13 cellular contexts compared by ENCODE assay signal in the genomic region with DNA sequence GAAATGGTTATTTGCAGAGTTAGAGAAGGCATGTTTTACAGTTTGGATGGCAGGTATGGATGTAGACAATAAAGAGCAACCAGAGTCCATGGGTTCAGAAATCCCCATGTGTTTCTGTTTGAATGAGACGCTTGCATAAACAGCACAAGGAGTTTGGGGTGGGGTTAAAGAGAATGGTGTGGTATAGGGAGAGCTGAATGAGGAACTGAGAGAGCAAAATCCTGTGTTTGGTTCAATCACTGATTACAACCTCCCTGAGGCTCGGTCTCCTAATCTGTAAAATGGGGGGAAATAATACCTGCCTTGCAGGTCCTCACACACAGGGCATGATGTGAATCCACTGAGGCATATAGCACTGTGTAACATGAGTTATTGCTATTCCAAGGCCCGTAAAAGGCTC. TPM values are rescaled to one million over a fixed set of nuclear protein-coding genes. Genes with fewer than 3 reads are reported as not detected.
DNase-seq lines count a peak whose midpoint lies in the region; ATAC-seq and TF ChIP-seq lines count a peak whose summit lies in the region.
"Had no signal": no experiment of that assay in that cellular context is flagged by ENCODE, and none has a peak within 500 bp of the region (broad histone marks: within the 10 kb centered on the region; RNA-seq: fewer than 3 reads in every experiment).

No MANE protein-coding gene starts in this region.

- DNase-seq in mucosa of descending colon (no peak), NAMALWA (ENCODE audit: low spot score) (no peak), activated T-cell treated with anti-CD3 and anti-CD28 coated beads for 4 hours (no peak), glomerular visceral epithelial cell (ENCODE audit: extremely low spot score) (no peak)
- DNase-seq: cerebellar nuclear complex; DMS153; hippocampal formation; natural killer cell; stimulated activated CD4-positive, alpha-beta T cell treated with anti-CD3 and anti-CD28 coated beads, Interleukin-2, amount 100 ng/mL, for 24 hours had no signal

- ATAC-seq in GM18870 (IDR thresholded peaks at IDR 0.05; ENCODE audit: unreplicated experiment) (peak; percentile 92), GM21717 (IDR thresholded peaks at IDR 0.05; ENCODE audit: unreplicated experiment) (peak; percentile 97), HG03342 (IDR thresholded peaks at IDR 0.05; ENCODE audit: unreplicated experiment) (peak; percentile 92), mucosa of descending colon (peak; percentile 24), esophagus mucosa (no peak)
- ATAC-seq: natural killer cell had no signal

- TF ChIP-seq CTCF in mucosa of descending colon (IDR thresholded peaks at IDR 0.05): no peak

- H3K9me3 ChIP-seq in mucosa of descending colon: no peaks in the 10 kb centered on the region

- no peaks in the 10 kb centered on the region for H3K4me1 ChIP-seq in mucosa of descending colon (ENCODE audit: low read depth)

- intact Hi-C loops in mucosa of descending colon (cut with DNase I, micrococcal nuclease): no loop called here

- H3K4me3 ChIP-seq in mucosa of descending colon: no peak overlapping the region

- H3K36me3 ChIP-seq in mucosa of descending colon (ENCODE audit: low read depth): no peaks in the 10 kb centered on the region

RNA-seq across cellular contexts. Expression of gene CAV1, which starts 23.7 kb away (rescaled TPM):
- total RNA-seq in mucosa of descending colon (100 to 1,000 TPM in 1 of 3 donors, 10 to 100 TPM in 2; 17.9 to 248 (median 46.1) TPM), esophagus mucosa (40.6 TPM)
- total RNA-seq: natural killer cell had no signal

RNA-seq across cellular contexts. Expression of gene CAV2, which starts 49.0 kb away (rescaled TPM):
- 10 to 100 TPM in 2 of 3 donors, 1 to 10 TPM in 1; 6.3 to 42.4 (median 10.2) TPM for total RNA-seq in mucosa of descending colon
- total RNA-seq in esophagus mucosa: 50.2 TPM
